Comparison of ENCODE assay signal across 30 cellular contexts in genomic region chr1:152967201-152967600, GRCh38. TPM values are rescaled to one million over a fixed set of nuclear protein-coding genes. Genes with fewer than 3 reads are reported as not detected.
DNase-seq lines count a peak whose midpoint lies in the region; ATAC-seq, FAIRE-seq and TF ChIP-seq lines count a peak whose summit lies in the region.
"Had no signal": no experiment of that assay in that cellular context is flagged by ENCODE, and none has a peak within 500 bp of the region (broad histone marks: within the 10 kb centered on the region; RNA-seq: fewer than 3 reads in every experiment).

No MANE protein-coding gene starts in this region.

- CTCF ChIA-PET in GM12878 (lab: Yijun Ruan, JAX) = interaction anchor here (0.9 kb wide), 1 partner anchor 226 kb away, joined by 6 read pairs; no protein-coding TSS in a partner anchor

- H3K9me3 ChIP-seq in GM12878 (replicated peaks; ENCODE audit: control insufficient read depth, insufficient read depth, low read length) = no peaks in the 10 kb centered on the region
- no peaks in the 10 kb centered on the region for H3K9me3 ChIP-seq in testis
- H3K9me3 ChIP-seq: SK-N-SH, uterus had no signal

- WGBS in GM12878 (ENCODE audit: insufficient coverage, insufficient replicate concordance, low lambda C conversion rate, missing lambda C conversion rate) = under 1% methylated on average over 7 of the region's 7 CpGs
- 70 to 88% methylated on average over 6 to 7 of the region's 7 CpGs for WGBS in testis, 2 donors

- H2AFZ ChIP-seq in GM12878 (ENCODE audit: control insufficient read depth, low read depth, low read length) = no peak overlapping the region

- intact Hi-C loops in GM12878 (cut with micrococcal nuclease; ENCODE audit: unreplicated experiment) (loop anchor here (10.0 kb wide), 1 partner anchor 258 kb away; no protein-coding TSS in a partner anchor), testis (cut with DNase I; ENCODE audit: low total_unique reads) (no loop called here)

- TF ChIP-seq CTCF in GM12878 (IDR thresholded peaks at IDR 0.05 in 2 of 3, conservative IDR thresholded peaks at IDR 0.05 in 1 of 3; ENCODE audit: control insufficient read depth in 2 of 3, extremely low read depth in 1 of 3, insufficient read depth in 1 of 3, low read depth in 3 of 3, low read length in 3 of 3) (no peak), testis (IDR thresholded peaks at IDR 0.05) (no peak)

- peaks cover 6% of the 10 kb centered on the region; the same call in 1 of the 2 replicates for H3K4me1 ChIP-seq in GM12878 (ENCODE audit: control insufficient read depth, insufficient read depth, low read length)
- no peaks in the 10 kb centered on the region for H3K4me1 ChIP-seq in testis
- H3K4me1 ChIP-seq: uterus had no signal

- in situ Hi-C loops in GM12878 (cut with MboI) = no loop called here

- SMC1A ChIA-PET in GM12878 (lab: Charles Lee; ENCODE audit: uncharacterized antibody, unreplicated experiment) = interaction anchor here (1.1 to 1.8 kb wide), 4 partner anchors 13 to 65 kb away, joined by 3 to 5 read pairs (median 4); no protein-coding TSS in a partner anchor

- DNase-seq in GM12892 (ENCODE audit: insufficient read length) = no peak
- DNase-seq in GM12878 (ENCODE audit: low read depth, low spot score) = no peak
- no peak for DNase-seq in NCI-H2196 (lab: John Stamatoyannopoulos, UW; ENCODE audit: unreplicated experiment)
- no peak for DNase-seq in testis
- DNase-seq: activated CD4-positive, alpha-beta T cell treated with anti-CD3 and anti-CD28 coated beads for 4 hours; activated naive CD4-positive, alpha-beta T cell treated with anti-CD3 and anti-CD28 coated beads, Interleukin-2, amount 10 ng/mL, durations not matched to agents 7 days and 5 days; amniotic stem cell; COR-L47; DMS79; effector memory CD4-positive, alpha-beta T cell; GOT3; midbrain; NCI-H2081 treated with DMSO at 0.1 percent for 48 hours; NCI-H510A; SK-N-SH; small intestine; stimulated activated CD4-positive, alpha-beta T cell treated with anti-CD3 and anti-CD28 coated beads, Interleukin-1b, Interleukin-23, amount 100 ng/mL, for 48 hours; uterus had no signal

- FAIRE-seq in GM12892 (lab: Jason Lieb, UNC) (peak; percentile 54), GM12878 (lab: Jason Lieb, UNC) (no peak)
- FAIRE-seq: colon, islet of Langerhans, small intestine had no signal

- POLR2A ChIA-PET in GM12878 (lab: Charles Lee) = no interaction called here

- H3K79me2 ChIP-seq in GM12878 (ENCODE audit: control insufficient read depth, insufficient read depth, low read length) = no peaks in the 10 kb centered on the region

- H4K20me1 ChIP-seq in GM12878 (ENCODE audit: control insufficient read depth, insufficient read depth) = no peaks in the 10 kb centered on the region
- H4K20me1 ChIP-seq: BLaER1 had no signal

- H3K27me3 ChIP-seq in GM12878 (replicated peaks in 1 of 2; ENCODE audit: control insufficient read depth in 2 of 2, insufficient read depth in 2 of 2, low read length in 1 of 2) = no peaks in the 10 kb centered on the region; a peak in 1 of 4 replicates
- H3K27me3 ChIP-seq in testis = no peaks in the 10 kb centered on the region
- H3K27me3 ChIP-seq: BLaER1, uterus had no signal

- no peak overlapping the region for H3K4me3 ChIP-seq in GM12878
- no peak overlapping the region for H3K4me3 ChIP-seq in skin epidermis
- H3K4me3 ChIP-seq in testis = no peak overlapping the region
- H3K4me3 ChIP-seq: BLaER1, uterus had no signal

- RAD21 ChIA-PET in GM12878 (lab: Charles Lee; ENCODE audit: unreplicated experiment) = no interaction called here

- no peak for TF ChIP-seq EP300 in GM12878 (IDR thresholded peaks at IDR 0.05; ENCODE audit: borderline replicate concordance in 1 of 2, control insufficient read depth in 1 of 2, low read depth in 2 of 2, low read length in 2 of 2)

- no peak overlapping the region for H3K9ac ChIP-seq in GM12878 (ENCODE audit: control insufficient read depth, insufficient read depth, low read length)
- H3K9ac ChIP-seq: BLaER1, SK-N-SH had no signal

- H3K27ac ChIP-seq in GM12878 (ENCODE audit: control insufficient read depth, insufficient read depth) = no peak overlapping the region
- peak overlapping the region in 12 of 21 experiments; percentile 20 to 75 (median 62) for H3K27ac ChIP-seq in skin epidermis
- H3K27ac ChIP-seq in testis = no peak overlapping the region
- H3K27ac ChIP-seq: BLaER1, HL-60, uterus had no signal

- no peak for TF ChIP-seq POLR2A in GM12892 (IDR thresholded peaks at IDR 0.05; ENCODE audit: low read depth, low read length)
- TF ChIP-seq POLR2A in GM12878 (IDR thresholded peaks at IDR 0.05; ENCODE audit: low read depth, low read length) = no peak
- TF ChIP-seq POLR2A in testis (IDR thresholded peaks at IDR 0.05) = no peak

- peak; percentile 60 for ATAC-seq in HG03432 (IDR thresholded peaks at IDR 0.05; ENCODE audit: unreplicated experiment)
- peak; percentile 80 for ATAC-seq in GM12878
- ATAC-seq in HG02970 (IDR thresholded peaks at IDR 0.05; ENCODE audit: low FRiP score, unreplicated experiment) = no peak
- ATAC-seq in GM18502 (IDR thresholded peaks at IDR 0.05; ENCODE audit: poor library complexity, unreplicated experiment) = no peak
- ATAC-seq: natural killer cell treated with Interleukin-12 subunit alpha and Interleukin-12 subunit beta and Interleukin-15 and Interleukin-18, amount 100 ng/mL, for 72 hours had no signal

- no TSS peak for BruUV-seq in GM12878 (replicated peaks; lab: Mats Ljungman, UMichigan)

- H3K4me2 ChIP-seq in GM12878 (ENCODE audit: control insufficient read depth, insufficient read depth) = no peak overlapping the region
- H3K4me2 ChIP-seq: BLaER1, SK-N-SH had no signal

- H3K36me3 ChIP-seq in GM12878 (ENCODE audit: control insufficient read depth in 2 of 2, insufficient read depth in 2 of 2, low read length in 1 of 2) (no peaks in the 10 kb centered on the region), testis (ENCODE audit: low read depth, missing control alignments) (no peaks in the 10 kb centered on the region)
- H3K36me3 ChIP-seq: BLaER1, uterus had no signal

- TF ChIP-seq RAD21 in GM12878 (IDR thresholded peaks at IDR 0.05; ENCODE audit: insufficient read depth, low read depth, low read length) = no peak

RNA-seq across cellular contexts. Expression of gene SPRR4, which starts 3.2 kb away (rescaled TPM):
- not detected for polyA plus RNA-seq in GM12892 (2012; ENCODE audit: missing spikeins)
- not detected in 2 replicates for total RNA-seq in GM12878 (2013; cell fraction: nucleolus; rRNA removed)
- not detected in 2 replicates for total RNA-seq in GM12878 (2014; rRNA removed)
- total RNA-seq in GM12878 (2014; rRNA removed; fragmentation: Illumina TruSeq; extraction: Trizol) = not detected in 2 replicates
- total RNA-seq in GM12878 (2021) = not detected in 2 replicates
- not detected for polyA plus RNA-seq in GM12878 (2011; ENCODE audit: low read depth)
- polyA plus RNA-seq in GM12878 (2011; rRNA removed) = not detected in 2 replicates
- not detected in 2 replicates for polyA plus RNA-seq in GM12878 (2011; cell fraction: cytosol; rRNA removed)
- not detected in 2 replicates for polyA plus RNA-seq in GM12878 (2011; cell fraction: nucleus; rRNA removed)
- polyA plus RNA-seq in GM12878 (2012) = not detected in 2 replicates
- not detected in 2 replicates for polyA plus RNA-seq in GM12878 (2014; fragmentation: Illumina TruSeq; extraction: Trizol)
- polyA plus RNA-seq in GM12878 (2014; fragmentation: Nextera tagmentation; extraction: Ambion mirVana) = not detected
- not detected in 2 replicates for polyA plus RNA-seq in GM12878 (2014; rRNA removed)
- polyA plus RNA-seq in GM12878 (2016; fragmentation: Nextera tagmentation; extraction: Ambion mirVana) = not detected
- polyA minus RNA-seq in GM12878 (2011; rRNA and poly(A)+ RNA removed) = not detected in 2 replicates
- not detected in 2 replicates for polyA minus RNA-seq in GM12878 (2011; cell fraction: cytosol; rRNA and poly(A)+ RNA removed)
- not detected in 2 replicates for polyA minus RNA-seq in GM12878 (2011; cell fraction: nucleus; rRNA and poly(A)+ RNA removed)
- total RNA-seq in testis = 1 to 10 TPM in 1 of 2 donors, under 1 TPM in 1; 0.81 to 8.4 TPM
- 9.5 TPM for polyA plus RNA-seq in testis (ENCODE audit: insufficient read depth, low read depth, low replicate concordance)
- total RNA-seq: liver; natural killer cell treated with Interleukin-12 subunit alpha and Interleukin-12 subunit beta and Interleukin-15 and Interleukin-18, amount 100 ng/mL, for 72 hours; osteoblast; renal cortical epithelial cell; uterus had no signal
- polyA plus RNA-seq: liver, SK-N-SH, small intestine had no signal

RNA-seq across cellular contexts. Expression of gene SPRR1A, which starts 16.7 kb away (rescaled TPM):
- polyA plus RNA-seq in GM12892 (2012; ENCODE audit: missing spikeins) = not detected
- not detected in 2 replicates for total RNA-seq in GM12878 (2013; cell fraction: nucleolus; rRNA removed)
- total RNA-seq in GM12878 (2014; rRNA removed) (not detected in 2 replicates), GM12878 (2014; rRNA removed; fragmentation: Illumina TruSeq; extraction: Trizol) (not detected in 2 replicates), GM12878 (2021) (not detected in 2 replicates), testis (not detected)
- not detected for polyA plus RNA-seq in GM12878 (2011; ENCODE audit: low read depth)
- polyA plus RNA-seq in GM12878 (2011; rRNA removed) (not detected in 2 replicates), GM12878 (2014; fragmentation: Illumina TruSeq; extraction: Trizol) (not detected in 2 replicates), GM12878 (2014; fragmentation: Nextera tagmentation; extraction: Ambion mirVana) (not detected), GM12878 (2014; rRNA removed) (not detected in 2 replicates), GM12878 (2016; fragmentation: Nextera tagmentation; extraction: Ambion mirVana) (not detected), testis (ENCODE audit: insufficient read depth, low read depth, low replicate concordance) (not detected)
- polyA plus RNA-seq in GM12878 (2011; cell fraction: cytosol; rRNA removed) = not detected in 2 replicates
- not detected in 2 replicates for polyA plus RNA-seq in GM12878 (2011; cell fraction: nucleus; rRNA removed)
- polyA plus RNA-seq in GM12878 (2012) = not detected in 2 replicates
- polyA minus RNA-seq in GM12878 (2011; rRNA and poly(A)+ RNA removed) = not detected in 2 replicates
- polyA minus RNA-seq in GM12878 (2011; cell fraction: cytosol; rRNA and poly(A)+ RNA removed) = not detected in 2 replicates
- not detected in 2 replicates for polyA minus RNA-seq in GM12878 (2011; cell fraction: nucleus; rRNA and poly(A)+ RNA removed)
- total RNA-seq: liver; natural killer cell treated with Interleukin-12 subunit alpha and Interleukin-12 subunit beta and Interleukin-15 and Interleukin-18, amount 100 ng/mL, for 72 hours; osteoblast; renal cortical epithelial cell; uterus had no signal
- polyA plus RNA-seq: liver, SK-N-SH, small intestine had no signal

RNA-seq across cellular contexts. Expression of gene SPRR5, which starts 20.2 kb away (rescaled TPM):
- polyA plus RNA-seq in GM12892 (2012; ENCODE audit: missing spikeins) = not detected
- not detected in 2 replicates for total RNA-seq in GM12878 (2013; cell fraction: nucleolus; rRNA removed)
- total RNA-seq in GM12878 (2014; rRNA removed) (not detected in 2 replicates), GM12878 (2014; rRNA removed; fragmentation: Illumina TruSeq; extraction: Trizol) (not detected in 2 replicates), GM12878 (2021) (not detected in 2 replicates), testis (not detected)
- not detected for polyA plus RNA-seq in GM12878 (2011; ENCODE audit: low read depth)
- polyA plus RNA-seq in GM12878 (2011; rRNA removed) (not detected in 2 replicates), GM12878 (2014; fragmentation: Illumina TruSeq; extraction: Trizol) (not detected in 2 replicates), GM12878 (2014; fragmentation: Nextera tagmentation; extraction: Ambion mirVana) (not detected), GM12878 (2014; rRNA removed) (not detected in 2 replicates), GM12878 (2016; fragmentation: Nextera tagmentation; extraction: Ambion mirVana) (not detected), testis (ENCODE audit: insufficient read depth, low read depth, low replicate concordance) (not detected)
- not detected in 2 replicates for polyA plus RNA-seq in GM12878 (2011; cell fraction: cytosol; rRNA removed)
- polyA plus RNA-seq in GM12878 (2011; cell fraction: nucleus; rRNA removed) = not detected in 2 replicates
- not detected in 2 replicates for polyA plus RNA-seq in GM12878 (2012)
- not detected in 2 replicates for polyA minus RNA-seq in GM12878 (2011; rRNA and poly(A)+ RNA removed)
- polyA minus RNA-seq in GM12878 (2011; cell fraction: cytosol; rRNA and poly(A)+ RNA removed) = not detected in 2 replicates
- polyA minus RNA-seq in GM12878 (2011; cell fraction: nucleus; rRNA and poly(A)+ RNA removed) = not detected in 2 replicates
- total RNA-seq: liver; natural killer cell treated with Interleukin-12 subunit alpha and Interleukin-12 subunit beta and Interleukin-15 and Interleukin-18, amount 100 ng/mL, for 72 hours; osteoblast; renal cortical epithelial cell; uterus had no signal
- polyA plus RNA-seq: liver, SK-N-SH, small intestine had no signal

RNA-seq across cellular contexts. Expression of gene SPRR3, which starts 34.3 kb away (rescaled TPM):
- polyA plus RNA-seq in GM12892 (2012; ENCODE audit: missing spikeins) = not detected
- total RNA-seq in GM12878 (2013; cell fraction: nucleolus; rRNA removed) = not detected in 2 replicates
- total RNA-seq in GM12878 (2014; rRNA removed) = not detected in 2 replicates
- not detected in 2 replicates for total RNA-seq in GM12878 (2014; rRNA removed; fragmentation: Illumina TruSeq; extraction: Trizol)
- total RNA-seq in GM12878 (2021) = not detected in 2 replicates
- not detected for polyA plus RNA-seq in GM12878 (2011; ENCODE audit: low read depth)
- polyA plus RNA-seq in GM12878 (2011; rRNA removed) = not detected in 2 replicates
- not detected in 2 replicates for polyA plus RNA-seq in GM12878 (2011; cell fraction: cytosol; rRNA removed)
- not detected in 2 replicates for polyA plus RNA-seq in GM12878 (2011; cell fraction: nucleus; rRNA removed)
- polyA plus RNA-seq in GM12878 (2012) = not detected in 2 replicates
- polyA plus RNA-seq in GM12878 (2014; fragmentation: Illumina TruSeq; extraction: Trizol) = not detected in 2 replicates
- polyA plus RNA-seq in GM12878 (2014; fragmentation: Nextera tagmentation; extraction: Ambion mirVana) = not detected
- not detected in 2 replicates for polyA plus RNA-seq in GM12878 (2014; rRNA removed)
- not detected for polyA plus RNA-seq in GM12878 (2016; fragmentation: Nextera tagmentation; extraction: Ambion mirVana)
- polyA minus RNA-seq in GM12878 (2011; rRNA and poly(A)+ RNA removed) = not detected in 2 replicates
- polyA minus RNA-seq in GM12878 (2011; cell fraction: cytosol; rRNA and poly(A)+ RNA removed) = not detected in 2 replicates
- polyA minus RNA-seq in GM12878 (2011; cell fraction: nucleus; rRNA and poly(A)+ RNA removed) = not detected in 2 replicates
- total RNA-seq in testis = not detected
- polyA plus RNA-seq in testis (ENCODE audit: insufficient read depth, low read depth, low replicate concordance) = not detected
- total RNA-seq: liver; natural killer cell treated with Interleukin-12 subunit alpha and Interleukin-12 subunit beta and Interleukin-15 and Interleukin-18, amount 100 ng/mL, for 72 hours; osteoblast; renal cortical epithelial cell had no signal
- polyA plus RNA-seq: SK-N-SH had no signal

RNA-seq across cellular contexts. Expression of gene IVL, which starts 58.9 kb away (rescaled TPM):
- 4.3 TPM for polyA plus RNA-seq in GM12892 (2012; ENCODE audit: missing spikeins)
- 0.17 and 0.22 TPM in 2 replicates for total RNA-seq in GM12878 (2013; cell fraction: nucleolus; rRNA removed)
- total RNA-seq in GM12878 (2014; rRNA removed) (19.5 and 20.5 TPM in 2 replicates), GM12878 (2014; rRNA removed; fragmentation: Illumina TruSeq; extraction: Trizol) (10.7 and 11.4 TPM in 2 replicates), GM12878 (2021) (12.1 and 12.2 TPM in 2 replicates), testis (not detected)
- polyA plus RNA-seq in GM12878 (2011; ENCODE audit: low read depth) = 0.85 TPM
- polyA plus RNA-seq in GM12878 (2011; rRNA removed) (1.6 and 2.1 TPM in 2 replicates), GM12878 (2014; fragmentation: Illumina TruSeq; extraction: Trizol) (8.4 and 14.8 TPM in 2 replicates), GM12878 (2014; fragmentation: Nextera tagmentation; extraction: Ambion mirVana) (1 to 10 TPM; 1.4 to 2.9 TPM), GM12878 (2014; rRNA removed) (20.3 and 22.2 TPM in 2 replicates), GM12878 (2016; fragmentation: Nextera tagmentation; extraction: Ambion mirVana) (10 to 100 TPM; 17.0 to 17.6 TPM), testis (ENCODE audit: insufficient read depth, low read depth, low replicate concordance) (not detected)
- 1.7 and 2.5 TPM in 2 replicates for polyA plus RNA-seq in GM12878 (2011; cell fraction: cytosol; rRNA removed)
- 0.51 and 0.76 TPM in 2 replicates for polyA plus RNA-seq in GM12878 (2011; cell fraction: nucleus; rRNA removed)
- polyA plus RNA-seq in GM12878 (2012) = 1.9 and 2.8 TPM in 2 replicates
- 0.88 and 1.4 TPM in 2 replicates for polyA minus RNA-seq in GM12878 (2011; rRNA and poly(A)+ RNA removed)
- polyA minus RNA-seq in GM12878 (2011; cell fraction: cytosol; rRNA and poly(A)+ RNA removed) = 0.52 TPM in 1 of 2 replicates, not detected in the other
- 0.24 and 0.29 TPM in 2 replicates for polyA minus RNA-seq in GM12878 (2011; cell fraction: nucleus; rRNA and poly(A)+ RNA removed)
- total RNA-seq: liver; natural killer cell treated with Interleukin-12 subunit alpha and Interleukin-12 subunit beta and Interleukin-15 and Interleukin-18, amount 100 ng/mL, for 72 hours; osteoblast; uterus had no signal

Comparison
In these comparisons a context has a peak if more than half of its experiments do, and no peak if none do; other contexts are left out.
1. ATAC-seq: peak in HG03432 (single experiment) and GM12878 (single experiment); none in HG02970 (single experiment) and GM18502 (single experiment).
2. H3K27ac ChIP-seq: peak in skin epidermis (12 of 21); none in GM12878 (single experiment) and testis (0 of 2).